In the genomic region with DNA sequence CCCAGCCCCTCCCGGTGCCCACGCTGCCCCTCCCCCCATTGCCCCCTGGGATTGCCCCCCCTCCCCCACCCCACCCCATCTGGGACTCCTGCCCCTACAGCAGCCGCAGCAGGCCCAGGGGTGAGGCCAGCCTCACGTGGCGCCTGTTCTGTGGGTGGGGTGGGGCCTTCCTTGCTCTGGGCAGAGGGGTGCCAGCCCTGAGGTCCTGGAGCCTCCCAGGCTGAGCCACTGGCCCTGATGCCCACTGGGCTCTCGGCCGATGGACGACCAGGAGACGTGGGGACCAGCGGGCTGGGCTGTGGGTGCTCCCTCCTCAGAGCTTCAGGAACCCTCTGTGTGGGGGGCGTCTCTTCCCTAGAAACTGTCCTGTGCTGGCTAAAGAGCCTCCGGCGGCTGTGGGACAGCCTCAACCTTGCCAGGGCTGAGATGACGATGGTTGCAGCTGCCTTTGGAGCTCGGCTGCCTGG, we compare ENCODE assay signal across 1 cellular context.
TF ChIP-seq lines count a peak whose summit lies in the region.

No MANE protein-coding gene starts in this region.

TF ChIP-seq in SK-N-SH, 30 proteins besides CTCF, POLR2A, EP300 and RAD21:
- TF ChIP-seq TCF12 (IDR thresholded peaks at IDR 0.05), result no peak
